In the genomic region with DNA sequence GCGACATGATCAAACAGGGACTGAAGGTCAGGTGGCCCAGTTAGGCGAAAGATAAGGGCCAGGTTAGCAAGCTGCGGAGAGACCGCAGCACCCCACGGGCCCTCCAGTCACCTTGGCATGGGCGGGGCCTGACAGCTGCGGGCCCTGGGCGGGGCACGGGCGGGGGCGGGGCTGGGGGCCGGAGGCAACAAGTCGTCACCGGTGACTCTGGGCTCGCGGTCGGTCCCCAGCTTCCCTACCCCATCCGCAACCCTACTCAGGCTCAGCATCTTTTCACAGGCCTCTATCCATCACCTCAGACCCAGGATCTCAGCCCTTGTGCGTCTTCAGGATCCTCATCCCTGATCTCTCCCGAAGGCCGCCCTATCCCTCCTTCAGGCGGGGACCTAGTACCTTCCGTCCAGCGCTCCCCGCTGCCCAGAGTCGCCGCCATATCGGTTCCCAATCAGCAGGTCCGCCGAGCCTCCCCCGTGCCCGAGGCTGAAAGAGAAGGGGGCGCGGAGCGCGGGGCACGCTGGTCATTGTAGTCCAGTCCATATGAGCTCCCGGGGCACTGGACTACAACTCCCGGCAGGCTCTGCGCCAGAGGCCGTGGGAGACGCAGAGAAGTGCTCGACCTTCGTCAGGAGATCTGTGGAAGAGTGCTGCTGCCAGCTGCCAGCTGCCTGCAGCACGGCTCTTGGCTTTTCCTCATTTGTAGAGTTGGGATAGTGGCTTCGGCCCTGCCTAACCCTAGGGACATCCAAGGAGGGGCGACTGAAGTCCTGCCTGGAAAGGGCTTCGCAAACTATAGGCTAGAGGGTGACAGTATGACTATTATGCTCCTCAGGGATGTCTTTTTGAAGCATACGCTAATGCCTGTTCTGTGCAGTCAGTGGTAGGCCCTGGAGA, we compare ENCODE assay signal across 1 cellular context.
TF ChIP-seq lines count a peak whose summit lies in the region.

A gene (minus strand): TSS at position 513 of the 891 bp plus-strand sequence. CDS start 80 bp downstream, at position 433.

TF ChIP-seq in HepG2, 621 proteins besides CTCF, POLR2A, EP300 and RAD21 (continues in another document):
- TF ChIP-seq, protein P1, sequence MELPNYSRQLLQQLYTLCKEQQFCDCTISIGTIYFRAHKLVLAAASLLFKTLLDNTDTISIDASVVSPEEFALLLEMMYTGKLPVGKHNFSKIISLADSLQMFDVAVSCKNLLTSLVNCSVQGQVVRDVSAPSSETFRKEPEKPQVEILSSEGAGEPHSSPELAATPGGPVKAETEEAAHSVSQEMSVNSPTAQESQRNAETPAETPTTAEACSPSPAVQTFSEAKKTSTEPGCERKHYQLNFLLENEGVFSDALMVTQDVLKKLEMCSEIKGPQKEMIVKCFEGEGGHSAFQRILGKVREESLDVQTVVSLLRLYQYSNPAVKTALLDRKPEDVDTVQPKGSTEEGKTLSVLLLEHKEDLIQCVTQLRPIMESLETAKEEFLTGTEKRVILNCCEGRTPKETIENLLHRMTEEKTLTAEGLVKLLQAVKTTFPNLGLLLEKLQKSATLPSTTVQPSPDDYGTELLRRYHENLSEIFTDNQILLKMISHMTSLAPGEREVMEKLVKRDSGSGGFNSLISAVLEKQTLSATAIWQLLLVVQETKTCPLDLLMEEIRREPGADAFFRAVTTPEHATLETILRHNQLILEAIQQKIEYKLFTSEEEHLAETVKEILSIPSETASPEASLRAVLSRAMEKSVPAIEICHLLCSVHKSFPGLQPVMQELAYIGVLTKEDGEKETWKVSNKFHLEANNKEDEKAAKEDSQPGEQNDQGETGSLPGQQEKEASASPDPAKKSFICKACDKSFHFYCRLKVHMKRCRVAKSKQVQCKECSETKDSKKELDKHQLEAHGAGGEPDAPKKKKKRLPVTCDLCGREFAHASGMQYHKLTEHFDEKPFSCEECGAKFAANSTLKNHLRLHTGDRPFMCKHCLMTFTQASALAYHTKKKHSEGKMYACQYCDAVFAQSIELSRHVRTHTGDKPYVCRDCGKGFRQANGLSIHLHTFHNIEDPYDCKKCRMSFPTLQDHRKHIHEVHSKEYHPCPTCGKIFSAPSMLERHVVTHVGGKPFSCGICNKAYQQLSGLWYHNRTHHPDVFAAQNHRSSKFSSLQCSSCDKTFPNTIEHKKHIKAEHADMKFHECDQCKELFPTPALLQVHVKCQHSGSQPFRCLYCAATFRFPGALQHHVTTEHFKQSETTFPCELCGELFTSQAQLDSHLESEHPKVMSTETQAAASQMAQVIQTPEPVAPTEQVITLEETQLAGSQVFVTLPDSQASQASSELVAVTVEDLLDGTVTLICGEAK (IDR thresholded peaks at IDR 0.05), result no peak
- TF ChIP-seq, protein P1 (CRISPR knock-in tag; IDR thresholded peaks at IDR 0.05), result peak; percentile 28; the same call in 1 of the 2 replicates
- TF ChIP-seq, protein P2, sequence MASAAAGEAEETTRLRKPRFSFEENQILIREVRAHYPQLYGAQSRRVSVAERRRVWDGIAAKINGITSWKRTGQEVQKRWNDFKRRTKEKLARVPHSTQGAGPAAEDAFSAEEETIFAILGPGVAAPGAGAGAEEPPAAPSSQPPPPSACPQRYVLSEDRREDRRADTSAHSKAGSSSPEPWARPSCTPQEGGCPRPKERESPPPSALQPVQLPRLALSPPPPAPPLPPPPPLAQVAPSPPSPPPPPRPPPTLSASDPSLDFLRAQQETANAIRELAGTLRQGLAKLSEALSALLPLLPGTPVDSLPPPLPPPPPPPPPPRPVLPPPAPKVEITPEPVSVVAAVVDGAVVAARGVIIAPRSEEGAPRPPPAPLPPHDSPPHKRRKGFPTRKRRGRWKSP (CRISPR knock-in tag; IDR thresholded peaks at IDR 0.05), result no peak
- TF ChIP-seq, protein P3, sequence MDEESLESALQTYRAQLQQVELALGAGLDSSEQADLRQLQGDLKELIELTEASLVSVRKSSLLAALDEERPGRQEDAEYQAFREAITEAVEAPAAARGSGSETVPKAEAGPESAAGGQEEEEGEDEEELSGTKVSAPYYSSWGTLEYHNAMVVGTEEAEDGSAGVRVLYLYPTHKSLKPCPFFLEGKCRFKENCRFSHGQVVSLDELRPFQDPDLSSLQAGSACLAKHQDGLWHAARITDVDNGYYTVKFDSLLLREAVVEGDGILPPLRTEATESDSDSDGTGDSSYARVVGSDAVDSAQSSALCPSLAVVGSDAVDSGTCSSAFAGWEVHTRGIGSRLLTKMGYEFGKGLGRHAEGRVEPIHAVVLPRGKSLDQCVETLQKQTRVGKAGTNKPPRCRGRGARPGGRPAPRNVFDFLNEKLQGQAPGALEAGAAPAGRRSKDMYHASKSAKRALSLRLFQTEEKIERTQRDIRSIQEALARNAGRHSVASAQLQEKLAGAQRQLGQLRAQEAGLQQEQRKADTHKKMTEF (CRISPR knock-in tag; IDR thresholded peaks at IDR 0.05), result peak; percentile 89
- TF ChIP-seq ZBTB7A (CRISPR knock-in tag; IDR thresholded peaks at IDR 0.05) (no peak), ZNF17 (CRISPR knock-in tag; IDR thresholded peaks at IDR 0.05) (no peak), SAP130 (CRISPR knock-in tag; IDR thresholded peaks at IDR 0.05; ENCODE audit: low read depth) (peak; percentile 81), ZIK1 (CRISPR knock-in tag; IDR thresholded peaks at IDR 0.05; ENCODE audit: borderline replicate concordance, low read depth) (0 out of 2 replicates have a peak, but pooled peaks have one; percentile 31), RBM39 (IDR thresholded peaks at IDR 0.05; ENCODE audit: low read depth, low read length, poor library complexity, severe bottlenecking) (peak; percentile 41), NONO (IDR thresholded peaks at IDR 0.05) (no peak), NONO (CRISPR knock-in tag; conservative IDR thresholded peaks at IDR 0.05) (0 out of 2 replicates have a peak, but pooled peaks have one; percentile 67), TBL1XR1 (IDR thresholded peaks at IDR 0.05; ENCODE audit: borderline replicate concordance, low read length, partially characterized antibody) (no peak), SRY (CRISPR knock-in tag; IDR thresholded peaks at IDR 0.05) (peak; percentile 36; the same call in 1 of the 2 replicates), DMAP1 (CRISPR knock-in tag; IDR thresholded peaks at IDR 0.05) (peak; percentile 86), TARDBP (CRISPR knock-in tag; IDR thresholded peaks at IDR 0.05) (peak; percentile 61; the same call in 1 of the 2 replicates)
- TF ChIP-seq, protein P4, sequence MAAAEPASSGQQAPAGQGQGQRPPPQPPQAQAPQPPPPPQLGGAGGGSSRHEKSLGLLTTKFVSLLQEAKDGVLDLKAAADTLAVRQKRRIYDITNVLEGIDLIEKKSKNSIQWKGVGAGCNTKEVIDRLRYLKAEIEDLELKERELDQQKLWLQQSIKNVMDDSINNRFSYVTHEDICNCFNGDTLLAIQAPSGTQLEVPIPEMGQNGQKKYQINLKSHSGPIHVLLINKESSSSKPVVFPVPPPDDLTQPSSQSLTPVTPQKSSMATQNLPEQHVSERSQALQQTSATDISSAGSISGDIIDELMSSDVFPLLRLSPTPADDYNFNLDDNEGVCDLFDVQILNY (CRISPR knock-in tag; conservative IDR thresholded peaks at IDR 0.05), result no peak
- TF ChIP-seq, protein P5, sequence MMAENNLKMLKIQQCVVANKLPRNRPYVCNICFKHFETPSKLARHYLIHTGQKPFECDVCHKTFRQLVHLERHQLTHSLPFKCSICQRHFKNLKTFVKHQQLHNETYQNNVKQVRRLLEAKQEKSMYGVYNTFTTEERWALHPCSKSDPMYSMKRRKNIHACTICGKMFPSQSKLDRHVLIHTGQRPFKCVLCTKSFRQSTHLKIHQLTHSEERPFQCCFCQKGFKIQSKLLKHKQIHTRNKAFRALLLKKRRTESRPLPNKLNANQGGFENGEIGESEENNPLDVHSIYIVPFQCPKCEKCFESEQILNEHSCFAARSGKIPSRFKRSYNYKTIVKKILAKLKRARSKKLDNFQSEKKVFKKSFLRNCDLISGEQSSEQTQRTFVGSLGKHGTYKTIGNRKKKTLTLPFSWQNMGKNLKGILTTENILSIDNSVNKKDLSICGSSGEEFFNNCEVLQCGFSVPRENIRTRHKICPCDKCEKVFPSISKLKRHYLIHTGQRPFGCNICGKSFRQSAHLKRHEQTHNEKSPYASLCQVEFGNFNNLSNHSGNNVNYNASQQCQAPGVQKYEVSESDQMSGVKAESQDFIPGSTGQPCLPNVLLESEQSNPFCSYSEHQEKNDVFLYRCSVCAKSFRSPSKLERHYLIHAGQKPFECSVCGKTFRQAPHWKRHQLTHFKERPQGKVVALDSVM (CRISPR knock-in tag; IDR thresholded peaks at IDR 0.05), result peak; percentile 51; the same call in 1 of the 2 replicates
- TF ChIP-seq, protein P6, sequence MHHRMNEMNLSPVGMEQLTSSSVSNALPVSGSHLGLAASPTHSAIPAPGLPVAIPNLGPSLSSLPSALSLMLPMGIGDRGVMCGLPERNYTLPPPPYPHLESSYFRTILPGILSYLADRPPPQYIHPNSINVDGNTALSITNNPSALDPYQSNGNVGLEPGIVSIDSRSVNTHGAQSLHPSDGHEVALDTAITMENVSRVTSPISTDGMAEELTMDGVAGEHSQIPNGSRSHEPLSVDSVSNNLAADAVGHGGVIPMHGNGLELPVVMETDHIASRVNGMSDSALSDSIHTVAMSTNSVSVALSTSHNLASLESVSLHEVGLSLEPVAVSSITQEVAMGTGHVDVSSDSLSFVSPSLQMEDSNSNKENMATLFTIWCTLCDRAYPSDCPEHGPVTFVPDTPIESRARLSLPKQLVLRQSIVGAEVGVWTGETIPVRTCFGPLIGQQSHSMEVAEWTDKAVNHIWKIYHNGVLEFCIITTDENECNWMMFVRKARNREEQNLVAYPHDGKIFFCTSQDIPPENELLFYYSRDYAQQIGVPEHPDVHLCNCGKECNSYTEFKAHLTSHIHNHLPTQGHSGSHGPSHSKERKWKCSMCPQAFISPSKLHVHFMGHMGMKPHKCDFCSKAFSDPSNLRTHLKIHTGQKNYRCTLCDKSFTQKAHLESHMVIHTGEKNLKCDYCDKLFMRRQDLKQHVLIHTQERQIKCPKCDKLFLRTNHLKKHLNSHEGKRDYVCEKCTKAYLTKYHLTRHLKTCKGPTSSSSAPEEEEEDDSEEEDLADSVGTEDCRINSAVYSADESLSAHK (CRISPR knock-in tag; IDR thresholded peaks at IDR 0.05; ENCODE audit: borderline replicate concordance), result 0 out of 2 replicates have a peak, but pooled peaks have one; percentile 33
